In genomic region chr12:46004715-46005114, GRCh38 we compare ENCODE assay signal across 6 cellular contexts.
"Had no signal": no experiment of that assay in that cellular context is flagged by ENCODE, and none has a peak within 500 bp of the region (broad histone marks: within the 10 kb centered on the region; RNA-seq: fewer than 3 reads in every experiment).

No MANE protein-coding gene starts in this region.

- ATAC-seq: GM23338 had no signal

- H3K4me1 ChIP-seq: HAP-1 had no signal

- H3K9me3 ChIP-seq: HAP-1 had no signal

- H3K27ac ChIP-seq: HL-60, KMS-11 had no signal

- H3K4me3 ChIP-seq: GM23338, HAP-1 had no signal

- H3K4me2 ChIP-seq: KMS-11 had no signal

- DNase-seq: H7, KBM-7 had no signal

- H2AFZ ChIP-seq: GM23338 had no signal

- H3K36me3 ChIP-seq: HAP-1 had no signal

- H3K9ac ChIP-seq: KMS-11 had no signal
